Comparison of ENCODE assay signal across 12 cellular contexts in the genomic region with DNA sequence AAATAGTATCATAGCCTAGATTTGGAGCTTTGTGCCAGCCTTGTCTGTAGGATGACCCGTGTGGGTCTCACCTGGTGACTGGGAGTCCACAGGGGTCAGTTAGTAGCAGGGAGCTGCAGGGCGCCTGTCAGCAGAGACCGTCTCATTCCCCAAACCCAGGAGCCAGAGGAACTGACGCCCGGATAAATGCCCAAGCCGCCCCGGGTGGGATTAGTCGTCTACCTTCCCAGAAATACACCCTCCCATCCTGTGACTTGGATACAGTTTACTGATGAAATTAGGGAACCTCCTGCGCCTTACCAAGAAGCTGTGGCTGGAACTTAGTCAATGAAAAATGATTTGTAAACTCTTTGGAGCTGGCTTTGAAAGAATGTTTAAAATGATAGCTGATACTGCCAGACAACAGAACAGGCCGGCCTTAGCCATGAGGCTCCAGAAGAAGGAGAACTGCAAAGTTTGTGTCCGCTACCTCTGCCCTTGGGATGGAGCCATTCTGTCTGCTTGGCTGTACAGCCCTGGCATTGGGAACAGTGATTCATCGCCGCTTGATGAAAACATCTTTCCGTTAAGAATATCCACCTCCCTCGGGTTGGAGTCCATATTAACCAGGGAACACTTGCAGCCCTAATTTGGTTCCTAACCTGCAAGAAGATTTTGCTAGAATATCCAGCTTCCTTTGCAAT. TPM values are rescaled to one million over a fixed set of nuclear protein-coding genes. Genes with fewer than 3 reads are reported as not detected.
A peak's percentile ranks its signal among the peaks of the same experiment; 100 is the strongest.
DNase-seq lines count a peak whose midpoint lies in the region; ATAC-seq and TF ChIP-seq lines count a peak whose summit lies in the region.
"Had no signal": no experiment of that assay in that cellular context is flagged by ENCODE, and none has a peak within 500 bp of the region (broad histone marks: within the 10 kb centered on the region; RNA-seq: fewer than 3 reads in every experiment).

No MANE protein-coding gene starts in this region.

- no peak for TF ChIP-seq EP300 in gastroesophageal sphincter (IDR thresholded peaks at IDR 0.05)

- WGBS in gastroesophageal sphincter (ENCODE audit: low coverage in 1 of 2), 2 donors, result 4 to 36% methylated on average over 9 to 10 of the region's 15 CpGs

- DNase-seq in AG08396 (ENCODE audit: low spot score) (peak; percentile 82), T-helper 17 cell (no peak), posterior vena cava (ENCODE audit: low spot score) (peak; percentile 92), KG1 (lab: John Stamatoyannopoulos, UW) (no peak)
- DNase-seq in stimulated activated naive CD4-positive, alpha-beta T cell (lab: John Stamatoyannopoulos, UW), result no peak
- DNase-seq in activated effector memory CD4-positive, alpha-beta T cell treated with anti-CD3 and anti-CD28 coated beads, Interleukin-2, amount 50 U/mL, for 16 hours, result no peak
- no peak for DNase-seq in stimulated activated naive CD4-positive, alpha-beta T cell treated with Interleukin-2 at 50 U/mL for 16 hours (lab: John Stamatoyannopoulos, UW)
- DNase-seq: H9, NCI-H2029, SHP77 treated with DMSO at 0.1 percent for 48 hours had no signal

- intact Hi-C loops in posterior vena cava (cut with DNase I), result no loop called here

- H3K4me1 Mint-ChIP-seq in T-helper 17 cell, result peaks cover 53% of the 10 kb centered on the region
- H3K4me1 Mint-ChIP-seq: H9 had no signal

- no peaks in the 10 kb centered on the region for H3K27me3 Mint-ChIP-seq in T-helper 17 cell
- H3K27me3 Mint-ChIP-seq: dendritic cell treated with granulocyte-macrophage colony-stimulating factor and Interleukin-4, amounts not matched to agents 40 ng/mL and 50 ng/mL, for 4 days had no signal

- H3K27ac ChIP-seq in gastroesophageal sphincter, result peak overlapping the region; percentile 59 to 88 (median 84)

- no peaks in the 10 kb centered on the region for H3K36me3 Mint-ChIP-seq in T-helper 17 cell (ENCODE audit: low read depth)

- no peak for TF ChIP-seq CTCF in gastroesophageal sphincter (IDR thresholded peaks at IDR 0.05)

- TF ChIP-seq POLR2A in gastroesophageal sphincter (IDR thresholded peaks at IDR 0.05), result no peak

- H3K36me3 ChIP-seq in gastroesophageal sphincter, result no peaks in the 10 kb centered on the region

- no peaks in the 10 kb centered on the region for H3K27me3 ChIP-seq in gastroesophageal sphincter

- ATAC-seq in T-helper 17 cell (no peak), gastroesophageal sphincter (peak; percentile 92)

- H3K4me1 ChIP-seq in gastroesophageal sphincter, result peaks cover 0 to 93% (median 34%) of the 10 kb centered on the region in 3 donors

- H3K4me3 Mint-ChIP-seq in T-helper 17 cell, result peak overlapping the region; percentile 43
- H3K4me3 Mint-ChIP-seq: dendritic cell treated with granulocyte-macrophage colony-stimulating factor and Interleukin-4, amounts not matched to agents 40 ng/mL and 50 ng/mL, for 4 days; H9 had no signal

- no peaks in the 10 kb centered on the region for H3K9me3 ChIP-seq in T-helper 17 cell (ENCODE audit: control insufficient read depth, low read length, poor library complexity, severe bottlenecking)
- no peaks in the 10 kb centered on the region for H3K9me3 ChIP-seq in gastroesophageal sphincter

- no peak overlapping the region for H3K4me3 ChIP-seq in gastroesophageal sphincter

- H3K27ac Mint-ChIP-seq in T-helper 17 cell, result no peak overlapping the region
- H3K27ac Mint-ChIP-seq: dendritic cell treated with granulocyte-macrophage colony-stimulating factor and Interleukin-4, amounts not matched to agents 40 ng/mL and 50 ng/mL, for 4 days had no signal

RNA-seq across cellular contexts. Expression of gene FOXK1, which starts 12.7 kb away (rescaled TPM):
- 10 to 100 TPM; 59.8 to 60.9 TPM for total RNA-seq in T-helper 17 cell
- total RNA-seq in gastroesophageal sphincter, result 10 to 100 TPM; 28.5 to 45.2 (median 30.0) TPM
- 10 to 100 TPM; 30.5 to 32.3 TPM for total RNA-seq in posterior vena cava

Comparison
In these comparisons a context has a peak if more than half of its experiments do, and no peak if none do; other contexts are left out.
1. DNase-seq: peak in AG08396 (single experiment) and posterior vena cava (single experiment); none in T-helper 17 cell (0 of 3), stimulated activated naive CD4-positive, alpha-beta T cell (0 of 6), activated effector memory CD4-positive, alpha-beta T cell treated with anti-CD3 and anti-CD28 coated beads, Interleukin-2, amount 50 U/mL, for 16 hours (single experiment), stimulated activated naive CD4-positive, alpha-beta T cell treated with Interleukin-2 at 50 U/mL for 16 hours (single experiment) and KG1 (single experiment).